1 cellular context compared by ENCODE assay signal in genomic region chr15:75616766-75617165, GRCh38.
TF ChIP-seq lines count a peak whose summit lies in the region.

No MANE protein-coding gene starts in this region.

TF ChIP-seq in GM12878, 131 proteins besides CTCF, POLR2A, EP300 and RAD21:
- TF ChIP-seq SMARCA5 (IDR thresholded peaks at IDR 0.05) (no peak), CUX1 (IDR thresholded peaks at IDR 0.05; ENCODE audit: insufficient replicate concordance, low read depth, low read length) (no peak), GABPA (IDR thresholded peaks at IDR 0.05; ENCODE audit: low read depth) (no peak), SIX5 (IDR thresholded peaks at IDR 0.05; ENCODE audit: low read depth, low read length, severe bottlenecking) (no peak), WRNIP1 (IDR thresholded peaks at IDR 0.05; ENCODE audit: borderline replicate concordance, low read depth, low read length) (no peak), HDAC6 (IDR thresholded peaks at IDR 0.05; ENCODE audit: unreplicated experiment) (no peak), SREBF2 (IDR thresholded peaks at IDR 0.05; ENCODE audit: low read length) (no peak)
- TF ChIP-seq, protein P1, sequence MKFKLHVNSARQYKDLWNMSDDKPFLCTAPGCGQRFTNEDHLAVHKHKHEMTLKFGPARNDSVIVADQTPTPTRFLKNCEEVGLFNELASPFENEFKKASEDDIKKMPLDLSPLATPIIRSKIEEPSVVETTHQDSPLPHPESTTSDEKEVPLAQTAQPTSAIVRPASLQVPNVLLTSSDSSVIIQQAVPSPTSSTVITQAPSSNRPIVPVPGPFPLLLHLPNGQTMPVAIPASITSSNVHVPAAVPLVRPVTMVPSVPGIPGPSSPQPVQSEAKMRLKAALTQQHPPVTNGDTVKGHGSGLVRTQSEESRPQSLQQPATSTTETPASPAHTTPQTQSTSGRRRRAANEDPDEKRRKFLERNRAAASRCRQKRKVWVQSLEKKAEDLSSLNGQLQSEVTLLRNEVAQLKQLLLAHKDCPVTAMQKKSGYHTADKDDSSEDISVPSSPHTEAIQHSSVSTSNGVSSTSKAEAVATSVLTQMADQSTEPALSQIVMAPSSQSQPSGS (IDR thresholded peaks at IDR 0.05; ENCODE audit: low read length): no peak
